Comparison of ENCODE assay signal across 22 cellular contexts in the genomic region with DNA sequence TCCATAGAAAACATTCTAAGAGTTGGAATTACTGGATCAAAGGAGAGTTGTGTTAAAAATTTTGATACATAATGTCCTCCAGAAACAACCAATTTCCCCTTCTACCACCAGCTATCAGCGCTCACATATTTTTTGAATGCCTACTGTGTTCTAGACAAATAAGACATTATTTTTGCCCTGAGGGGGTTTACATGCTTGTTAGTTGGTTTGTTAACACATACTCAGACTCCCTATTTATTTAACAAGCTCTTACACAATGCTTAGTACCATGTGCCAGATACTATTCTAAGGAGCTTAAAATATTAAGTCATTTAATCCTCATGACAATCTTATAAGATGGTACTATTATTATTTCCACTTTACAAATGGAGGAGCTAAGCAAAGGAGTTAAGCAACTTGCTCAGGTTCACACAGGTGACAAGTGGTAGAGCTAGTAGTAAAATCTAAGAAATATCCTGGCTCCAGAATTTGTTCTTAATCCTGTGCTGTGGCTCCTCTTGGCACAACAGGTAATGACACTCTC.
"Had no signal": no experiment of that assay in that cellular context is flagged by ENCODE, and none has a peak within 500 bp of the region (broad histone marks: within the 10 kb centered on the region; RNA-seq: fewer than 3 reads in every experiment).

No MANE protein-coding gene starts in this region.

- H3K36me3 ChIP-seq: MG63 had no signal

- H3K9me2 ChIP-seq: SK-N-SH had no signal

- H3K27ac ChIP-seq: RWPE1 had no signal

- H3K4me3 ChIP-seq: MG63 had no signal

- DNase-seq: IMR-90, Karpas-422, KG1, MG63, NCI-H1092, NCI-H1105 treated with DMSO at 0.1 percent for 48 hours, NCI-H1417 treated with DMSO at 0.1 percent for 48 hours, NCI-H146, NCI-H1694 treated with DMSO at 0.1 percent for 48 hours, NCI-H1930, NCI-H2081, NCI-H2107, NCI-H2227 treated with DMSO at 0.1 percent for 48 hours, NCI-H510A, NCI-H524 treated with DMSO at 0.1 percent for 48 hours, PC-3, SHP77, SK-N-SH, SW 1271 had no signal

- H3K27me3 ChIP-seq: MG63 had no signal

- ATAC-seq: HepG2, Panc1, PC-3 had no signal

- H3K4me2 ChIP-seq: SK-N-SH had no signal
